8 cellular contexts compared by ENCODE assay signal in genomic region chr14:103808403-103809001, GRCh38. TPM values are rescaled to one million over a fixed set of nuclear protein-coding genes. Genes with fewer than 3 reads are reported as not detected.
DNase-seq lines count a peak whose midpoint lies in the region.

No MANE protein-coding gene starts in this region.

- peak; percentile 68 to 72 for DNase-seq in NCI-H2081 (lab: John Stamatoyannopoulos, UW)
- no peak for DNase-seq in NCI-H2081 treated with DMSO at 0.1 percent for 48 hours (lab: John Stamatoyannopoulos, UW)
- peak; percentile 79 for DNase-seq in NCI-H2171 treated with DMSO at 0.1 percent for 48 hours (lab: John Stamatoyannopoulos, UW)
- DNase-seq in activated CD4-positive, CD25-positive, alpha-beta regulatory T cell treated with anti-CD3 and anti-CD28 coated beads, Interleukin-2, amount 50 U/mL, for 16 hours (ENCODE audit: low read depth, low spot score): peak; percentile 42
- DNase-seq in central memory CD4-positive, alpha-beta T cell: peak; percentile 47
- DNase-seq in kidney glomerular epithelial cell (lab: John Stamatoyannopoulos, UW): peak; percentile 46
- DNase-seq in stimulated activated CD4-positive, alpha-beta T cell treated with anti-CD3 and anti-CD28 coated beads, Interleukin-4, amount 100 ng/mL, for 1 hour: peak; percentile 58
- DNase-seq in occipital lobe (lab: John Stamatoyannopoulos, UW): no peak

RNA-seq across cellular contexts. Expression of gene PPP1R13B, which starts 38.9 kb away (rescaled TPM):
- 15.8 TPM for total RNA-seq in occipital lobe

Comparison
In these comparisons a context has a peak if more than half of its experiments do, and no peak if none do; other contexts are left out.
1. DNase-seq: peak in NCI-H2081 (2 of 2), NCI-H2171 treated with DMSO at 0.1 percent for 48 hours (single experiment), activated CD4-positive, CD25-positive, alpha-beta regulatory T cell treated with anti-CD3 and anti-CD28 coated beads, Interleukin-2, amount 50 U/mL, for 16 hours (single experiment), central memory CD4-positive, alpha-beta T cell (single experiment), kidney glomerular epithelial cell (single experiment) and stimulated activated CD4-positive, alpha-beta T cell treated with anti-CD3 and anti-CD28 coated beads, Interleukin-4, amount 100 ng/mL, for 1 hour (single experiment); none in NCI-H2081 treated with DMSO at 0.1 percent for 48 hours (single experiment) and occipital lobe (single experiment).